10 cellular contexts compared by ENCODE assay signal in the genomic region with DNA sequence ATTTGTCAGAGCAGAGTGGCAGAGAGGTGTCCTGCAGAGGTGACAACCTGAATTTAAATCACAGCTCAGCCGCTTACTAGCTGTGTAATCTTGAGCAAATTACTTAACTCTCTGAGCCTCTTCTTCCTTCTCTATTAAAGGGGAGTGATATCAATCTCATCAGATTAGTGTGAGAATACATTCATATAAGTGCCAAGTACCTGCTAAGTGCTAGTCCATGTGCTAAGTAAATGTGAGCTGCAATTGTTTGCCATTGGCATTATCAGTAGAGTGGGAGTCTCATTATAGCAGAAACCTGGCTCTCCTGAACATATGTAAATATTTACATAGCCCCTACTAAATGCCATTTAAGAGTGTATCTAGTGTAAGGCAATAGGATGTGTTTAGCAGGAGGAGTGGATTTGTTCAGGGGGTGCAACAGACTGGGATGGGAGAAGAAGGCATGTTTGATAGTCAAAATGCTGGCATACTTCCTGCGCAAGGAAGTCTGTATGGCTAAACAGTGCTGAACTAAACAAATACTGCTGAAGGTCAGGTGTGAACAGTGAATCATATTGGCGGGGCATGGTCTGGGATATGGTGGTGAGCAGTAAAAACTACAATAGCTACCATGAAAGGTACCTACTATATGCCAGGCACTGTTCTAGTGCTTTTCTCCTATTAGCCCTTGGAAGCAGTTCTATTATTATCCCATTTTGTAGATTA.
A peak's percentile ranks its signal among the peaks of the same experiment; 100 is the strongest.
DNase-seq lines count a peak whose midpoint lies in the region; ATAC-seq and TF ChIP-seq lines count a peak whose summit lies in the region.
"Had no signal": no experiment of that assay in that cellular context is flagged by ENCODE, and none has a peak within 500 bp of the region (broad histone marks: within the 10 kb centered on the region; RNA-seq: fewer than 3 reads in every experiment).

No MANE protein-coding gene starts in this region.

- intact Hi-C loops in activated CD8-positive, alpha-beta T cell treated with anti-CD3 and anti-CD28 coated beads for 36 hours (cut with micrococcal nuclease), result loop anchor here (10.0 kb wide), 1 partner anchor 1034 kb away; the partner anchor contains the start of genes CERT1 and POLK
- intact Hi-C loops in stomach (cut with DNase I; ENCODE audit: low total_unique reads), result loop anchor here (10.0 kb wide), 1 partner anchor 134 kb away; no protein-coding TSS in a partner anchor

- H3K27me3 ChIP-seq in stomach, result no peaks in the 10 kb centered on the region

- no peak overlapping the region for H3K4me3 ChIP-seq in stomach

- H3K9me3 ChIP-seq in stomach, result no peaks in the 10 kb centered on the region

- peaks cover 52% of the 10 kb centered on the region for H3K4me1 Mint-ChIP-seq in activated CD8-positive, alpha-beta T cell treated with anti-CD3 and anti-CD28 coated beads for 36 hours (ENCODE audit: low read depth)
- peaks cover 39% of the 10 kb centered on the region for H3K4me1 Mint-ChIP-seq in activated CD8-positive, alpha-beta T cell treated with anti-CD3 and anti-CD28 coated beads, Interleukin-2, amount 10 ng/mL, durations not matched to agents 7 days and 5 days (ENCODE audit: low read depth)
- H3K4me1 Mint-ChIP-seq in central memory CD8-positive, alpha-beta T cell, result peaks cover 61% of the 10 kb centered on the region

- no peak overlapping the region for H3K4me3 Mint-ChIP-seq in activated CD8-positive, alpha-beta T cell treated with anti-CD3 and anti-CD28 coated beads for 36 hours
- H3K4me3 Mint-ChIP-seq in activated CD8-positive, alpha-beta T cell treated with anti-CD3 and anti-CD28 coated beads, Interleukin-2, amount 10 ng/mL, durations not matched to agents 7 days and 5 days, result no peak overlapping the region
- H3K4me3 Mint-ChIP-seq in central memory CD8-positive, alpha-beta T cell, result peak overlapping the region; percentile 70

- TF ChIP-seq CTCF in activated CD8-positive, alpha-beta T cell treated with anti-CD3 and anti-CD28 coated beads for 36 hours (IDR thresholded peaks at IDR 0.05), result no peak
- no peak for TF ChIP-seq CTCF in stomach (IDR thresholded peaks at IDR 0.05)

- H3K27ac Mint-ChIP-seq in activated CD8-positive, alpha-beta T cell treated with anti-CD3 and anti-CD28 coated beads for 36 hours, result peak overlapping the region; percentile 85
- H3K27ac Mint-ChIP-seq in activated CD8-positive, alpha-beta T cell treated with anti-CD3 and anti-CD28 coated beads, Interleukin-2, amount 10 ng/mL, durations not matched to agents 7 days and 5 days, result no peak overlapping the region
- peak overlapping the region; percentile 96 for H3K27ac Mint-ChIP-seq in central memory CD8-positive, alpha-beta T cell (ENCODE audit: low read depth)

- ATAC-seq in activated CD8-positive, alpha-beta T cell treated with anti-CD3 and anti-CD28 coated beads for 36 hours, result no peak
- no peak for ATAC-seq in activated CD8-positive, alpha-beta T cell treated with anti-CD3 and anti-CD28 coated beads, Interleukin-2, amount 10 ng/mL, durations not matched to agents 7 days and 5 days
- ATAC-seq in central memory CD8-positive, alpha-beta T cell (replicated peaks; ENCODE audit: extremely low read depth, poor library complexity, severe bottlenecking), result no peak
- ATAC-seq in GM21390 (IDR thresholded peaks at IDR 0.05; ENCODE audit: unreplicated experiment), result no peak
- ATAC-seq: Right ventricle myocardium inferior had no signal

- no peak for DNase-seq in activated CD8-positive, alpha-beta T cell treated with anti-CD3 and anti-CD28 coated beads for 36 hours
- no peak for DNase-seq in activated CD8-positive, alpha-beta T cell treated with anti-CD3 and anti-CD28 coated beads, Interleukin-2, amount 10 ng/mL, durations not matched to agents 7 days and 5 days
- DNase-seq in NCI-H345 (lab: John Stamatoyannopoulos, UW), result peak; percentile 16
- DNase-seq in central memory CD8-positive, alpha-beta T cell (ENCODE audit: low spot score in 2 of 2), result no peak
- DNase-seq in stomach, result peak; percentile 47
- no peak for DNase-seq in NAMALWA (ENCODE audit: low spot score)
- no peak for DNase-seq in putamen (ENCODE audit: low spot score)
- DNase-seq: activated CD4-positive, alpha-beta T cell treated with anti-CD3 and anti-CD28 coated beads for 1 hour had no signal

- WGBS in stomach, 5 donors, result 24 to 59% (median 45%) methylated on average over 3 of the region's 3 CpGs

- peak overlapping the region; percentile 60 to 83 (median 79) for H3K27ac ChIP-seq in stomach

- H3K36me3 Mint-ChIP-seq in activated CD8-positive, alpha-beta T cell treated with anti-CD3 and anti-CD28 coated beads for 36 hours (ENCODE audit: low read depth), result no peaks in the 10 kb centered on the region
- peaks cover 5% of the 10 kb centered on the region for H3K36me3 Mint-ChIP-seq in activated CD8-positive, alpha-beta T cell treated with anti-CD3 and anti-CD28 coated beads, Interleukin-2, amount 10 ng/mL, durations not matched to agents 7 days and 5 days (ENCODE audit: low read depth)
- peaks cover 15% of the 10 kb centered on the region for H3K36me3 Mint-ChIP-seq in central memory CD8-positive, alpha-beta T cell (ENCODE audit: insufficient read depth)

- H3K27me3 Mint-ChIP-seq in activated CD8-positive, alpha-beta T cell treated with anti-CD3 and anti-CD28 coated beads for 36 hours, result no peaks in the 10 kb centered on the region
- H3K27me3 Mint-ChIP-seq in activated CD8-positive, alpha-beta T cell treated with anti-CD3 and anti-CD28 coated beads, Interleukin-2, amount 10 ng/mL, durations not matched to agents 7 days and 5 days (ENCODE audit: low read depth), result no peaks in the 10 kb centered on the region
- no peaks in the 10 kb centered on the region for H3K27me3 Mint-ChIP-seq in central memory CD8-positive, alpha-beta T cell

- CTCF ChIA-PET in activated CD8-positive, alpha-beta T cell treated with anti-CD3 and anti-CD28 coated beads for 36 hours (lab: Charles Lee), result interaction anchor here (0.8 to 4.0 kb wide), 2 partner anchors 34 to 145 kb away, joined by 3 to 45 read pairs; partner anchors contain the start of gene IQGAP2
- CTCF ChIA-PET in activated CD8-positive, alpha-beta T cell treated with anti-CD3 and anti-CD28 coated beads, Interleukin-2, amount 10 ng/mL, durations not matched to agents 7 days and 5 days (lab: Charles Lee), result interaction anchor here (0.9 to 4.1 kb wide), 6 partner anchors 12 to 374 kb away, joined by 3 to 43 read pairs (median 4); partner anchors contain the start of gene IQGAP2

- H3K36me3 ChIP-seq in stomach, result no peaks in the 10 kb centered on the region

- POLR2A ChIA-PET in activated CD8-positive, alpha-beta T cell treated with anti-CD3 and anti-CD28 coated beads for 36 hours (lab: Charles Lee), result interaction anchor here (1.3 kb wide), 1 partner anchor 145 kb away, joined by 5 read pairs; no protein-coding TSS in a partner anchor
- POLR2A ChIA-PET in activated CD8-positive, alpha-beta T cell treated with anti-CD3 and anti-CD28 coated beads, Interleukin-2, amount 10 ng/mL, durations not matched to agents 7 days and 5 days (lab: Charles Lee), result interaction anchor here (0.8 to 1.4 kb wide), 2 partner anchors 11 to 145 kb away, joined by 3 to 6 read pairs; no protein-coding TSS in a partner anchor

- TF ChIP-seq POLR2A in stomach (IDR thresholded peaks at IDR 0.05), result no peak

- no peaks in the 10 kb centered on the region for H3K9me3 Mint-ChIP-seq in activated CD8-positive, alpha-beta T cell treated with anti-CD3 and anti-CD28 coated beads for 36 hours
- peaks cover 9% of the 10 kb centered on the region for H3K9me3 Mint-ChIP-seq in activated CD8-positive, alpha-beta T cell treated with anti-CD3 and anti-CD28 coated beads, Interleukin-2, amount 10 ng/mL, durations not matched to agents 7 days and 5 days (ENCODE audit: insufficient read depth)
- H3K9me3 Mint-ChIP-seq in central memory CD8-positive, alpha-beta T cell, result no peaks in the 10 kb centered on the region

- no peak for TF ChIP-seq EP300 in stomach (IDR thresholded peaks at IDR 0.05)

- peaks cover 23 to 58% (median 35%) of the 10 kb centered on the region in 4 donors for H3K4me1 ChIP-seq in stomach

Comparison
In these comparisons a context has a peak if more than half of its experiments do, and no peak if none do; other contexts are left out.
1. DNase-seq: peak in NCI-H345 (single experiment) and stomach (single experiment); none in activated CD8-positive, alpha-beta T cell treated with anti-CD3 and anti-CD28 coated beads for 36 hours (single experiment), activated CD8-positive, alpha-beta T cell treated with anti-CD3 and anti-CD28 coated beads, Interleukin-2, amount 10 ng/mL, durations not matched to agents 7 days and 5 days (single experiment), central memory CD8-positive, alpha-beta T cell (0 of 2), NAMALWA (single experiment) and putamen (single experiment).